25 cellular contexts compared by ENCODE assay signal in genomic region chr2:120461092-120461491, GRCh38.
DNase-seq lines count a peak whose midpoint lies in the region; ATAC-seq and TF ChIP-seq lines count a peak whose summit lies in the region.
"Had no signal": no experiment of that assay in that cellular context is flagged by ENCODE, and none has a peak within 500 bp of the region (broad histone marks: within the 10 kb centered on the region; RNA-seq: fewer than 3 reads in every experiment).

No MANE protein-coding gene starts in this region.

- H3K4me3 ChIP-seq in lower lobe of right lung = no peak overlapping the region
- H3K4me3 ChIP-seq: A549; BLaER1 treated with 17β-estradiol and CSF1 and Interleukin-3, amounts not matched to agents 10 nM and 100 nM; GM23338 had no signal

- intact Hi-C loops in lower lobe of right lung (cut with DNase I) (no loop called here), posterior vena cava (cut with DNase I) (no loop called here)

- peaks cover 21% of the 10 kb centered on the region for H3K9me3 ChIP-seq in lower lobe of right lung
- H3K9me3 ChIP-seq: BE2C had no signal

- peaks cover 6% of the 10 kb centered on the region for H3K27me3 Mint-ChIP-seq in chondrocyte (ENCODE audit: low read depth)
- peaks cover 8% of the 10 kb centered on the region for H3K27me3 Mint-ChIP-seq in stimulated activated memory B cell treated with anti-CD40 and anti-IgM and Interleukin-4, amounts not matched to agents 10 μg/mL and 1 μg/mL and 100 μg/mL, for 72 hours
- no peaks in the 10 kb centered on the region for H3K27me3 Mint-ChIP-seq in activated naive CD8-positive, alpha-beta T cell treated with anti-CD3 and anti-CD28 coated beads for 36 hours
- H3K27me3 Mint-ChIP-seq: CD4-positive, alpha-beta T cell had no signal

- no peaks in the 10 kb centered on the region for H3K4me1 ChIP-seq in lower lobe of right lung
- H3K4me1 ChIP-seq: BE2C; BLaER1 treated with 17β-estradiol and CSF1 and Interleukin-3, amounts not matched to agents 10 nM and 100 nM had no signal

- H3K36me3 ChIP-seq in lower lobe of right lung = no peaks in the 10 kb centered on the region
- H3K36me3 ChIP-seq: BE2C; BLaER1 treated with 17β-estradiol and CSF1 and Interleukin-3, amounts not matched to agents 10 nM and 100 nM had no signal

- H3K27ac ChIP-seq in lower lobe of right lung = no peak overlapping the region
- H3K27ac ChIP-seq: A549; BLaER1 treated with 17β-estradiol and CSF1 and Interleukin-3, amounts not matched to agents 10 nM and 100 nM had no signal

- ATAC-seq in lower lobe of right lung (no peak), GM18498 (IDR thresholded peaks at IDR 0.05; ENCODE audit: unreplicated experiment) (no peak)
- ATAC-seq in stimulated activated memory B cell treated with anti-CD40 and anti-IgM and Interleukin-4, amounts not matched to agents 10 μg/mL and 1 μg/mL and 100 μg/mL, for 72 hours = peak; percentile 6
- ATAC-seq: A549, GM23338, HCT116 had no signal

- H3K27me3 ChIP-seq in lower lobe of right lung (ENCODE audit: low read depth) = no peaks in the 10 kb centered on the region
- H3K27me3 ChIP-seq: BE2C; BLaER1 treated with 17β-estradiol and CSF1 and Interleukin-3, amounts not matched to agents 10 nM and 100 nM had no signal

- TF ChIP-seq CTCF in chondrocyte (IDR thresholded peaks at IDR 0.05) = no peak
- TF ChIP-seq CTCF in lower lobe of right lung (IDR thresholded peaks at IDR 0.05) = no peak

- peaks cover 17% of the 10 kb centered on the region for H3K36me3 Mint-ChIP-seq in chondrocyte (ENCODE audit: low read depth)
- no peaks in the 10 kb centered on the region for H3K36me3 Mint-ChIP-seq in stimulated activated memory B cell treated with anti-CD40 and anti-IgM and Interleukin-4, amounts not matched to agents 10 μg/mL and 1 μg/mL and 100 μg/mL, for 72 hours
- H3K36me3 Mint-ChIP-seq in activated naive CD8-positive, alpha-beta T cell treated with anti-CD3 and anti-CD28 coated beads for 36 hours = no peaks in the 10 kb centered on the region
- H3K36me3 Mint-ChIP-seq: CD14-positive monocyte; CD8-positive, alpha-beta memory T cell had no signal

- peaks cover 30% of the 10 kb centered on the region for H3K9me3 Mint-ChIP-seq in chondrocyte (ENCODE audit: low read depth)
- H3K9me3 Mint-ChIP-seq in stimulated activated memory B cell treated with anti-CD40 and anti-IgM and Interleukin-4, amounts not matched to agents 10 μg/mL and 1 μg/mL and 100 μg/mL, for 72 hours = peaks cover 18% of the 10 kb centered on the region
- peaks cover 21% of the 10 kb centered on the region for H3K9me3 Mint-ChIP-seq in activated naive CD8-positive, alpha-beta T cell treated with anti-CD3 and anti-CD28 coated beads for 36 hours

- H3K4me1 Mint-ChIP-seq in chondrocyte (ENCODE audit: low read depth) = no peaks in the 10 kb centered on the region
- H3K4me1 Mint-ChIP-seq in stimulated activated memory B cell treated with anti-CD40 and anti-IgM and Interleukin-4, amounts not matched to agents 10 μg/mL and 1 μg/mL and 100 μg/mL, for 72 hours = no peaks in the 10 kb centered on the region
- H3K4me1 Mint-ChIP-seq in activated naive CD8-positive, alpha-beta T cell treated with anti-CD3 and anti-CD28 coated beads for 36 hours = no peaks in the 10 kb centered on the region
- H3K4me1 Mint-ChIP-seq: CD14-positive monocyte; CD8-positive, alpha-beta memory T cell had no signal

- no peak overlapping the region for H3K27ac Mint-ChIP-seq in chondrocyte (ENCODE audit: unreplicated experiment)
- H3K27ac Mint-ChIP-seq in stimulated activated memory B cell treated with anti-CD40 and anti-IgM and Interleukin-4, amounts not matched to agents 10 μg/mL and 1 μg/mL and 100 μg/mL, for 72 hours = no peak overlapping the region
- H3K27ac Mint-ChIP-seq in activated naive CD8-positive, alpha-beta T cell treated with anti-CD3 and anti-CD28 coated beads for 36 hours = no peak overlapping the region
- H3K27ac Mint-ChIP-seq: CD14-positive monocyte; CD4-positive, alpha-beta T cell; CD8-positive, alpha-beta memory T cell; GM23338; H9 had no signal

- no peak overlapping the region for H3K4me3 Mint-ChIP-seq in chondrocyte (ENCODE audit: unreplicated experiment)
- H3K4me3 Mint-ChIP-seq in stimulated activated memory B cell treated with anti-CD40 and anti-IgM and Interleukin-4, amounts not matched to agents 10 μg/mL and 1 μg/mL and 100 μg/mL, for 72 hours = no peak overlapping the region
- H3K4me3 Mint-ChIP-seq in activated naive CD8-positive, alpha-beta T cell treated with anti-CD3 and anti-CD28 coated beads for 36 hours = no peak overlapping the region
- H3K4me3 Mint-ChIP-seq: CD14-positive monocyte; CD4-positive, alpha-beta T cell; GM23338; H9 had no signal

- DNase-seq in chondrocyte (ENCODE audit: low spot score) (peak; percentile 47), lower lobe of right lung (peak; percentile 9), posterior vena cava (ENCODE audit: low spot score) (peak; percentile 53), NCI-H146 (lab: John Stamatoyannopoulos, UW) (no peak), NCI-H128 (lab: John Stamatoyannopoulos, UW; ENCODE audit: unreplicated experiment) (no peak)
- no peak for DNase-seq in activated naive CD8-positive, alpha-beta T cell treated with anti-CD3 and anti-CD28 coated beads for 36 hours
- DNase-seq: 8988T; ACHN; AML-193; BE2C; Calu3; CD4-positive, alpha-beta T cell; COR-L47; DMS53; DMS79 treated with DMSO at 0.1 percent for 48 hours; GF-D8; H9 had no signal

Comparison
In these comparisons a context has a peak if more than half of its experiments do, and no peak if none do; other contexts are left out.
1. DNase-seq: peak in chondrocyte (single experiment), lower lobe of right lung (single experiment) and posterior vena cava (single experiment); none in NCI-H146 (single experiment), activated naive CD8-positive, alpha-beta T cell treated with anti-CD3 and anti-CD28 coated beads for 36 hours (single experiment) and NCI-H128 (single experiment).